ENCODE assay signal across 16 cellular contexts in genomic region chr17:73197141-73197540, GRCh38. TPM values are rescaled to one million over a fixed set of nuclear protein-coding genes. Genes with fewer than 3 reads are reported as not detected.
"Had no signal": no experiment of that assay in that cellular context is flagged by ENCODE, and none has a peak within 500 bp of the region (broad histone marks: within the 10 kb centered on the region; RNA-seq: fewer than 3 reads in every experiment).

No MANE protein-coding gene starts in this region.

- H3K27ac ChIP-seq: sigmoid colon, SK-N-MC, spleen, testis, upper lobe of right lung had no signal

- H3K4me3 ChIP-seq: pancreas, sigmoid colon, SK-N-MC, spleen, stomach, testis, upper lobe of right lung had no signal

- H3K9me3 Mint-ChIP-seq: naive B cell had no signal

- DNase-seq: activated CD4-positive, alpha-beta T cell treated with anti-CD3 and anti-CD28 coated beads, Interleukin-2, amount 50 U/mL, for 48 hours; activated CD4-positive, CD25-positive, alpha-beta regulatory T cell treated with anti-CD3 and anti-CD28 coated beads, Interleukin-2, amount 50 U/mL, for 72 hours; activated T-cell treated with anti-CD3 and anti-CD28 coated beads, Interleukin-2, amount 50 U/mL, for 1 hour; effector CD8-positive, alpha-beta T cell; foreskin melanocyte; naive B cell; spleen; T-helper 9 cell; upper lobe of right lung had no signal

- H3K27me3 Mint-ChIP-seq: naive B cell had no signal

- H3K9me3 ChIP-seq: pancreas, sigmoid colon, spleen, stomach, testis, upper lobe of right lung had no signal

- H3K27me3 ChIP-seq: pancreas, sigmoid colon, spleen, stomach, testis, upper lobe of right lung had no signal

RNA-seq across cellular contexts. Expression of gene SSTR2, which starts 32.3 kb away (rescaled TPM):
- total RNA-seq: fibroblast of lung, lung microvascular endothelial cell had no signal
